In the genomic region with DNA sequence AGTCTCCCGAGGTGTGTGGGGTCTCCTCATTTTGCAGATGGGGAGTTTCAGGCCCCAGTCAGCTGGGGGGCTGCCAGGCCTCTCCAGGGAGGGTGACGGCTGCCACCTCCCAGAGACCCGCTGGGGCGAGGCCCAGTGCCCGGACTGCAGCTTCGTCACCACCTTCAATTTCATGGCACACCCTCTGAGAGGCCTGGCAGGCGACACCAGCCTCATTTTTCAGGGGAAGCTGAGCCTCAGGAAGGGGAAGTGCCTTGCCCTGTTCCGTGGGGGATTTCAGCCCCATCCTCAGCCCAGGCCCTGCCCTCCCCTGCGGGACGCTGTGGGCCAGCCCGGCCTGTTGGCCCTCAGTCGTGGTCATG, we compare ENCODE assay signal across 7 cellular contexts. TPM values are rescaled to one million over a fixed set of nuclear protein-coding genes. Genes with fewer than 3 reads are reported as not detected.
"Had no signal": no experiment of that assay in that cellular context is flagged by ENCODE, and none has a peak within 500 bp of the region (broad histone marks: within the 10 kb centered on the region; RNA-seq: fewer than 3 reads in every experiment).

No MANE protein-coding gene starts in this region.

RNA-seq across cellular contexts. Expression of a gene that starts 0.4 kb away (rescaled TPM):
- total RNA-seq: K562, LHCN-M2, MCF 10A, OCI-LY7, Right ventricle myocardium inferior, SJCRH30 had no signal
- polyA plus RNA-seq: IgD-negative memory B cell, K562 had no signal
